In the genomic region with DNA sequence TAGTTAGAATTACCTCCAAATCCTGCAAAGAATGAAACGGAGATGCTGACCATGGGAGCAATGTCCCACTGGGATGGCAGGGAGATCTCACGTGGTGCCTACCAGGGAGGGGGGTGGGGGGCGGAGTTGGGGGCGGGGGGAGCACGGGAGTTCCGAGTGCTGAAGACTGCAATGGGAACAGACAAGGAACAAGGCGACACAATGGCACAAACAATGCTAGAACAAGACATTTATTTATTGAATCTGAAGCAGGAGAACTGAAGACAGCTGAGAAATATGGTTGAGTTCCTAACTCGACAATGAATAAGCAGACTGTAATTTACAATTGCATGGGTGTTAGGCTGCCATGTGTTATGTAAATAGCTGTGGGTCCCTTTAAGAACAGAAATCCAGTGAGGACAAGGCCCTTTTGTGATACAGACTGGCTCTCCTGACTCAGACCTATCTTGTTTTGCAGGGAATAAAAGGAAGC, we compare ENCODE assay signal across 10 cellular contexts.
DNase-seq lines count a peak whose midpoint lies in the region; ATAC-seq, FAIRE-seq and TF ChIP-seq lines count a peak whose summit lies in the region.
"Had no signal": no experiment of that assay in that cellular context is flagged by ENCODE, and none has a peak within 500 bp of the region (broad histone marks: within the 10 kb centered on the region; RNA-seq: fewer than 3 reads in every experiment).

No MANE protein-coding gene starts in this region.

- no peaks in the 10 kb centered on the region for H3K9me3 ChIP-seq in HepG2 (ENCODE audit: low read length)
- H3K9me3 ChIP-seq in right lobe of liver, result no peaks in the 10 kb centered on the region
- H3K9me3 ChIP-seq in mesenchymal stem cell (ENCODE audit: control insufficient read depth, low read length), result no peaks in the 10 kb centered on the region

- no peak overlapping the region for H3K18ac ChIP-seq in mesenchymal stem cell (ENCODE audit: low read depth in 1 of 2, low read length in 2 of 2)

- H2BK5ac ChIP-seq in mesenchymal stem cell (ENCODE audit: low read depth, low read length, poor library complexity, severe bottlenecking), result no peak overlapping the region

- no peak overlapping the region for H3K14ac ChIP-seq in mesenchymal stem cell (ENCODE audit: low read length in 2 of 2)

- POLR2A ChIA-PET in HepG2 (lab: Yijun Ruan, JAX), result interaction anchor here (1.0 kb wide), 1 partner anchor 541 kb away, joined by 5 read pairs; a partner anchor contains a TSS

- H4K20me1 ChIP-seq in HepG2 (ENCODE audit: insufficient read depth, low read length), result no peaks in the 10 kb centered on the region

- TF ChIP-seq CTCF in HepG2 (CRISPR knock-in tag; IDR thresholded peaks at IDR 0.05) (no peak), right lobe of liver (IDR thresholded peaks at IDR 0.05) (no peak)

- H3K27me3 ChIP-seq in HepG2 (ENCODE audit: control insufficient read depth in 1 of 2, insufficient read depth in 2 of 2, low read length in 2 of 2) (no peaks in the 10 kb centered on the region), right lobe of liver (no peaks in the 10 kb centered on the region), mesenchymal stem cell (ENCODE audit: control insufficient read depth in 1 of 2, insufficient read depth in 1 of 2, low read length in 2 of 2) (no peaks in the 10 kb centered on the region)

- no peak overlapping the region for H4K91ac ChIP-seq in mesenchymal stem cell (ENCODE audit: low read length)

- H2BK120ac ChIP-seq in mesenchymal stem cell (ENCODE audit: low read depth, low read length), result no peak overlapping the region

- H3K36me3 ChIP-seq in HepG2 (replicated peaks in 1 of 2; ENCODE audit: control insufficient read depth in 1 of 2, insufficient read depth in 2 of 2, low read length in 2 of 2) (no peaks in the 10 kb centered on the region), right lobe of liver (no peaks in the 10 kb centered on the region), mesenchymal stem cell (ENCODE audit: control insufficient read depth in 1 of 2, insufficient read depth in 2 of 2, low read depth in 1 of 2, low read length in 2 of 2) (no peaks in the 10 kb centered on the region)

- no peak overlapping the region for H2BK12ac ChIP-seq in mesenchymal stem cell (ENCODE audit: low read length in 2 of 2)

- no TSS peak for BruUV-seq in HepG2 (replicated peaks; lab: Mats Ljungman, UMichigan)

- H3K9ac ChIP-seq in HepG2 (ENCODE audit: insufficient read depth, low read depth, low read length) (no peak overlapping the region), mesenchymal stem cell (ENCODE audit: low read length) (peak overlapping the region; percentile 39)

- TF ChIP-seq EP300 in HepG2 (IDR thresholded peaks at IDR 0.05; ENCODE audit: low read depth in 2 of 2, low read length in 2 of 2) (no peak), HepG2 (CRISPR knock-in tag; IDR thresholded peaks at IDR 0.05; ENCODE audit: borderline replicate concordance) (no peak)

- H2AFZ ChIP-seq in HepG2 (ENCODE audit: low read length) (no peak overlapping the region), mesenchymal stem cell (ENCODE audit: low read depth, low read length) (no peak overlapping the region)

- no peak for TF ChIP-seq RAD21 in HepG2 (CRISPR knock-in tag; IDR thresholded peaks at IDR 0.05)

- peak overlapping the region; percentile 25 for H4K8ac ChIP-seq in mesenchymal stem cell (ENCODE audit: low read length)

- TF ChIP-seq POLR2A in HepG2 (IDR thresholded peaks at IDR 0.05; ENCODE audit: insufficient read depth in 1 of 2, low read depth in 2 of 2, low read length in 2 of 2), result no peak
- TF ChIP-seq POLR2A in right lobe of liver (IDR thresholded peaks at IDR 0.05), result no peak

- intact Hi-C loops in HepG2 (cut with micrococcal nuclease; ENCODE audit: unreplicated experiment) (loop anchor here (5.0 kb wide), 3 partner anchors 203 to 543 kb away; a partner anchor contains a TSS), right lobe of liver (cut with DNase I) (loop anchor here in 1 of 2 donors (10.0 kb wide), 1 partner anchor 535 kb away; no protein-coding TSS in a partner anchor)

- peak; percentile 47 for DNase-seq in HepG2 (ENCODE audit: low spot score)
- DNase-seq in right lobe of liver, result no peak
- DNase-seq in epithelial cell of prostate (ENCODE audit: low read depth, low spot score), result no peak
- peak; percentile 38 for DNase-seq in mesenchymal stem cell
- DNase-seq in GM19238 (ENCODE audit: insufficient read length, low spot score), result no peak
- no peak for DNase-seq in NCI-H226
- DNase-seq: NCI-H187 treated with DMSO at 0.1 percent for 48 hours had no signal

- H3K4ac ChIP-seq in mesenchymal stem cell (ENCODE audit: low read depth in 1 of 2, low read length in 2 of 2), result no peak overlapping the region

- H3K23ac ChIP-seq in mesenchymal stem cell (ENCODE audit: low read length in 2 of 2), result no peak overlapping the region

- no peak overlapping the region for H2BK15ac ChIP-seq in mesenchymal stem cell (ENCODE audit: low read depth, poor library complexity, severe bottlenecking)

- H3K79me2 ChIP-seq in HepG2 (ENCODE audit: insufficient read depth, low read length), result no peaks in the 10 kb centered on the region

- no peaks in the 10 kb centered on the region for H3K79me1 ChIP-seq in mesenchymal stem cell (replicated peaks; ENCODE audit: low read length, poor library complexity, severe bottlenecking)

- H3K4me1 ChIP-seq in HepG2 (ENCODE audit: insufficient read depth, low read length) (peaks cover 18% of the 10 kb centered on the region; the same call in 1 of the 2 replicates), right lobe of liver (peaks cover 0 to 7% (median 0%) of the 10 kb centered on the region in 4 donors), mesenchymal stem cell (ENCODE audit: control insufficient read depth, insufficient read depth, low read depth, low read length) (peaks cover 15% of the 10 kb centered on the region)

- CTCF ChIA-PET in HepG2 (lab: Yijun Ruan, JAX; ENCODE audit: low intra/inter-chr PET ratio, low total read pairs), result no interaction called here

- peak overlapping the region; percentile 68 for H3K4me2 ChIP-seq in HepG2 (ENCODE audit: low read depth, low read length)
- H3K4me2 ChIP-seq in mesenchymal stem cell (ENCODE audit: low read length, poor library complexity, severe bottlenecking), result peak overlapping the region; percentile 1

- FAIRE-seq in HepG2 (lab: Jason Lieb, UNC), result no peak

- in situ Hi-C loops in HepG2 (cut with HindIII; ENCODE audit: extremely low pct_ligation_motif_present, low pct_unique_long_range_greater_than_20kb), result loop anchor here (10.0 to 25.0 kb wide), 2 partner anchors 525 to 1258 kb away; no protein-coding TSS in a partner anchor

- no peak overlapping the region for H3K27ac ChIP-seq in HepG2 (ENCODE audit: extremely low read length, insufficient read depth, low read length)
- no peak overlapping the region for H3K27ac ChIP-seq in right lobe of liver
- H3K27ac ChIP-seq in epithelial cell of prostate, result peak overlapping the region; percentile 100
- peak overlapping the region; percentile 61 for H3K27ac ChIP-seq in mesenchymal stem cell (ENCODE audit: low read length, poor library complexity, severe bottlenecking)
- H3K27ac ChIP-seq: C4-2B had no signal

- H2AK5ac ChIP-seq in mesenchymal stem cell (ENCODE audit: low read length, severe bottlenecking), result no peak overlapping the region

- ATAC-seq in HepG2, result no peak; the same call in 2 of the 3 replicates
- no peak for ATAC-seq in right lobe of liver
- ATAC-seq in HG03469 (IDR thresholded peaks at IDR 0.05; ENCODE audit: unreplicated experiment), result no peak
- ATAC-seq in HG02885 (IDR thresholded peaks at IDR 0.05; ENCODE audit: poor library complexity, unreplicated experiment), result no peak

- H3K4me3 ChIP-seq in HepG2 (replicated peaks in 1 of 3; ENCODE audit: insufficient read depth in 1 of 3, low read depth in 2 of 3, low read length in 3 of 3) (peak overlapping the region in 1 of 3 experiments; percentile 36; a peak in 2 of 6 replicates), right lobe of liver (no peak overlapping the region), mesenchymal stem cell (ENCODE audit: insufficient read depth in 1 of 2, low read depth in 1 of 2, low read length in 2 of 2) (no peak overlapping the region)

- 11% methylated on average over 8 of the region's 8 CpGs for WGBS in HepG2 (ENCODE audit: low lambda C conversion rate)
- WGBS in right lobe of liver (ENCODE audit: insufficient coverage, low coverage, low lambda C conversion rate, missing lambda C conversion rate), result 24% methylated on average over 7 of the region's 8 CpGs
- 10% methylated on average over 2 of the region's 8 CpGs for WGBS in mesenchymal stem cell

TF ChIP-seq in HepG2, 621 proteins besides CTCF, POLR2A, EP300 and RAD21 (continues in another document):
- TF ChIP-seq SP1 (IDR thresholded peaks at IDR 0.05), result no peak
- TF ChIP-seq SP1 (CRISPR knock-in tag; IDR thresholded peaks at IDR 0.05), result no peak
- no peak for TF ChIP-seq NPAS2 (CRISPR knock-in tag; IDR thresholded peaks at IDR 0.05; ENCODE audit: borderline replicate concordance)
- TF ChIP-seq FOXA3 (CRISPR knock-in tag; IDR thresholded peaks at IDR 0.05), result peak; percentile 65
- TF ChIP-seq XBP1 (CRISPR knock-in tag; IDR thresholded peaks at IDR 0.05), result no peak
- TF ChIP-seq MAFK (conservative IDR thresholded peaks at IDR 0.05 in 1 of 2, IDR thresholded peaks at IDR 0.05 in 1 of 2; ENCODE audit: low read length in 2 of 2), result no peak
- TF ChIP-seq CBX5 (CRISPR knock-in tag; IDR thresholded peaks at IDR 0.05; ENCODE audit: borderline replicate concordance), result no peak
- TF ChIP-seq, protein P1, sequence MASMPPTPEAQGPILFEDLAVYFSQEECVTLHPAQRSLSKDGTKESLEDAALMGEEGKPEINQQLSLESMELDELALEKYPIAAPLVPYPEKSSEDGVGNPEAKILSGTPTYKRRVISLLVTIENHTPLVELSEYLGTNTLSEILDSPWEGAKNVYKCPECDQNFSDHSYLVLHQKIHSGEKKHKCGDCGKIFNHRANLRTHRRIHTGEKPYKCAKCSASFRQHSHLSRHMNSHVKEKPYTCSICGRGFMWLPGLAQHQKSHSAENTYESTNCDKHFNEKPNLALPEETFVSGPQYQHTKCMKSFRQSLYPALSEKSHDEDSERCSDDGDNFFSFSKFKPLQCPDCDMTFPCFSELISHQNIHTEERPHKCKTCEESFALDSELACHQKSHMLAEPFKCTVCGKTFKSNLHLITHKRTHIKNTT (CRISPR knock-in tag; IDR thresholded peaks at IDR 0.05), result no peak
- TF ChIP-seq TEAD3 (CRISPR knock-in tag; optimal IDR thresholded peaks at IDR 0.05; ENCODE audit: borderline replicate concordance), result no peak
- TF ChIP-seq ZNF224 (CRISPR knock-in tag; IDR thresholded peaks at IDR 0.05), result no peak
- no peak for TF ChIP-seq RBM39 (IDR thresholded peaks at IDR 0.05; ENCODE audit: low read depth, low read length, poor library complexity, severe bottlenecking)

Comparison
In these comparisons a context has a peak if more than half of its experiments do, and no peak if none do; other contexts are left out.
1. DNase-seq: peak in HepG2 (single experiment) and mesenchymal stem cell (single experiment); none in right lobe of liver (0 of 3), epithelial cell of prostate (single experiment), GM19238 (single experiment) and NCI-H226 (single experiment).
2. H3K27ac ChIP-seq: peak in epithelial cell of prostate (single experiment) and mesenchymal stem cell (single experiment); none in HepG2 (single experiment) and right lobe of liver (0 of 3).